Comparison of ENCODE assay signal across 2 cellular contexts in the genomic region with DNA sequence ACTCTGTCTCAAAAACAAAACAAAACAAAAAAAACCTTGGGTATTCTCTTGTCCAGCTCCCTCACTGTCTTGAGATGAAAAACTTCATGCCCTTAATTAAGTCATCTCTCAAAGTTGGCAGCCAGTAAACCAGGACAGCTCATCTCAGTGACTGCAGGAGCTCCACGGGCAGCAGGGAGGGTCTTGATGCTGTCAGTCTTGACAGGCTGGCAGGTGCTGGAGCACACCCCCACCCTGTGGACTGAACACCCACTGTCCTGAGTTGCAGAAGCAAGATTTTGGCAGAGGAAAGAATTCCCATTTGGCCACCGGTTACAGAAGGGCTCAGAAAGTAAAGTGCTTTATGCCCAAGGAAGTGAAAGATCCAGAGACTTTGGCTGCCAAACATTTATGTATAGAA.
TF ChIP-seq lines count a peak whose summit lies in the region.

No MANE protein-coding gene starts in this region.

TF ChIP-seq in HEK293T, 16 proteins besides CTCF, POLR2A, EP300 and RAD21:
- TF ChIP-seq, protein P1, sequence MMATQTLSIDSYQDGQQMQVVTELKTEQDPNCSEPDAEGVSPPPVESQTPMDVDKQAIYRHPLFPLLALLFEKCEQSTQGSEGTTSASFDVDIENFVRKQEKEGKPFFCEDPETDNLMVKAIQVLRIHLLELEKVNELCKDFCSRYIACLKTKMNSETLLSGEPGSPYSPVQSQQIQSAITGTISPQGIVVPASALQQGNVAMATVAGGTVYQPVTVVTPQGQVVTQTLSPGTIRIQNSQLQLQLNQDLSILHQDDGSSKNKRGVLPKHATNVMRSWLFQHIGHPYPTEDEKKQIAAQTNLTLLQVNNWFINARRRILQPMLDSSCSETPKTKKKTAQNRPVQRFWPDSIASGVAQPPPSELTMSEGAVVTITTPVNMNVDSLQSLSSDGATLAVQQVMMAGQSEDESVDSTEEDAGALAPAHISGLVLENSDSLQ (IDR thresholded peaks at IDR 0.05) = peak; percentile 35
- TF ChIP-seq TARDBP (IDR thresholded peaks at IDR 0.05) = no peak

TF ChIP-seq in K562, 482 proteins besides CTCF, POLR2A, EP300 and RAD21:
- TF ChIP-seq ZNF707 (CRISPR knock-in tag; conservative IDR thresholded peaks at IDR 0.05) (no peak), SNRNP70 (optimal IDR thresholded peaks at IDR 0.05; ENCODE audit: low read depth, low read length) (no peak)
- TF ChIP-seq, protein P1 (IDR thresholded peaks at IDR 0.05) = peak; percentile 67
TF ChIP-seq in K562: peak in this region for 1.
